10 cellular contexts compared by ENCODE assay signal in the genomic region with DNA sequence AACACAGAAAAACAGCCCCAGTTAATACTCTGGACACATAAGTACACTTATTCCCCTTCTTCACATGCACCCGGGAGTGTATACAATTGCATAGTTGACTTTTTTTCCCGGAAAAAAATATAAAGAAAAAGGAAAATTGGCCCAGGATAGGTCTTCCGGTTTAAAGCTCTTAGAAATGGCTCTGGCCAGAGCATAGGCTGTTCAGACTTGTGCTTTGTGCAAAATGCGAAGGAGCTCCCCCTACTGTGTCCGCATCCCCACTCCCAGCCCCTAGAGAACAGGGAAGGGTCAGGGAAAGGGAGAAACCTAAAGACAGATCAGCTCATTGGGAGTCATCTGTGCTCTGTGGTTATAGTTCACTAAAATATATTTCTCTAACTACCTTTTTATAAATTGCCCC. TPM values are rescaled to one million over a fixed set of nuclear protein-coding genes. Genes with fewer than 3 reads are reported as not detected.
DNase-seq lines count a peak whose midpoint lies in the region; ATAC-seq and TF ChIP-seq lines count a peak whose summit lies in the region.
"Had no signal": no experiment of that assay in that cellular context is flagged by ENCODE, and none has a peak within 500 bp of the region (broad histone marks: within the 10 kb centered on the region; RNA-seq: fewer than 3 reads in every experiment).

No MANE protein-coding gene starts in this region.

- TF ChIP-seq POLR2A in testis (IDR thresholded peaks at IDR 0.05): no peak
- TF ChIP-seq POLR2A in gastroesophageal sphincter (IDR thresholded peaks at IDR 0.05): no peak

- TF ChIP-seq CTCF in WI38 (IDR thresholded peaks at IDR 0.05; ENCODE audit: low read depth, low read length) (peak; percentile 26; the same call in 1 of the 2 replicates), testis (IDR thresholded peaks at IDR 0.05) (no peak), gastroesophageal sphincter (IDR thresholded peaks at IDR 0.05) (peak in 1 of 4 experiments; percentile 57)

- H3K36me3 ChIP-seq in testis (ENCODE audit: low read depth, missing control alignments) (no peaks in the 10 kb centered on the region), gastroesophageal sphincter (peaks cover 0 to 39% of the 10 kb centered on the region in 2 donors)

- intact Hi-C loops in testis (cut with DNase I; ENCODE audit: low total_unique reads): no loop called here

- H3K9me3 ChIP-seq in testis: no peaks in the 10 kb centered on the region
- no peaks in the 10 kb centered on the region for H3K9me3 ChIP-seq in gastroesophageal sphincter

- DNase-seq in NCI-H1417 (lab: John Stamatoyannopoulos, UW) (peak in 2 of 3 experiments; percentile 11 to 39), NCI-H1417 treated with DMSO at 0.1 percent for 48 hours (lab: John Stamatoyannopoulos, UW) (no peak), hepatic stellate cell (ENCODE audit: low spot score) (peak; percentile 23), testis (no peak), ureter (ENCODE audit: low spot score) (no peak), MV-4-11 (lab: John Stamatoyannopoulos, UW) (no peak)
- DNase-seq: T-helper 1 cell had no signal

- WGBS in testis, 2 donors: 37 to 43% methylated on average over 5 of the region's 5 CpGs
- WGBS in gastroesophageal sphincter (ENCODE audit: low coverage in 1 of 2), 2 donors: 6 to 13% methylated on average over 3 to 5 of the region's 5 CpGs

- peaks cover 29% of the 10 kb centered on the region for H3K4me1 ChIP-seq in testis
- peaks cover 3 to 36% (median 8%) of the 10 kb centered on the region in 3 donors for H3K4me1 ChIP-seq in gastroesophageal sphincter

- H3K27me3 ChIP-seq in testis: no peaks in the 10 kb centered on the region
- H3K27me3 ChIP-seq in gastroesophageal sphincter: no peaks in the 10 kb centered on the region

- H3K27ac ChIP-seq in testis: peak overlapping the region; percentile 2 to 68
- peak overlapping the region in 2 of 4 donors; percentile 37 to 51 for H3K27ac ChIP-seq in gastroesophageal sphincter

- H3K4me3 ChIP-seq in WI38 (ENCODE audit: low read depth, low read length): no peak overlapping the region
- H3K4me3 ChIP-seq in testis: no peak overlapping the region
- H3K4me3 ChIP-seq in gastroesophageal sphincter: no peak overlapping the region

- no peak for ATAC-seq in gastroesophageal sphincter

- no peak for TF ChIP-seq EP300 in gastroesophageal sphincter (IDR thresholded peaks at IDR 0.05)

RNA-seq across cellular contexts. Expression of a gene that starts 5.5 kb away (rescaled TPM):
- 10 to 100 TPM; 39.8 to 50.4 TPM for total RNA-seq in testis
- polyA plus RNA-seq in testis (ENCODE audit: insufficient read depth, low read depth, low replicate concordance): 20.5 TPM
- total RNA-seq in ureter: 14.6 TPM
- total RNA-seq in gastroesophageal sphincter: 10 to 100 TPM; 10.6 to 20.6 (median 14.4) TPM
- total RNA-seq: B cell had no signal

RNA-seq across cellular contexts. Expression of a gene that starts 14.6 kb away (rescaled TPM):
- total RNA-seq in testis: 10 to 100 TPM; 30.2 to 32.1 TPM
- 121 TPM for polyA plus RNA-seq in testis (ENCODE audit: insufficient read depth, low read depth, low replicate concordance)
- total RNA-seq in ureter: 54.2 TPM
- 10 to 100 TPM in 3 of 4 donors, 1 to 10 TPM in 1; 9.7 to 17.9 (median 14.0) TPM for total RNA-seq in gastroesophageal sphincter

RNA-seq across cellular contexts. Expression of a gene that starts 24.6 kb away (rescaled TPM):
- total RNA-seq in testis (1 to 10 TPM; 1.4 to 1.7 TPM), ureter (5.5 TPM), gastroesophageal sphincter (1 to 10 TPM; 6.2 to 9.2 (median 7.1) TPM)
- 2.3 TPM for polyA plus RNA-seq in testis (ENCODE audit: insufficient read depth, low read depth, low replicate concordance)

RNA-seq across cellular contexts. Expression of a gene that starts 42.8 kb away (rescaled TPM):
- total RNA-seq in testis (10 to 100 TPM; 30.6 to 33.5 TPM), ureter (16.4 TPM), gastroesophageal sphincter (10 to 100 TPM; 23.9 to 46.2 (median 30.5) TPM)
- polyA plus RNA-seq in testis (ENCODE audit: insufficient read depth, low read depth, low replicate concordance): 16.7 TPM

Comparison
In these comparisons a context has a peak if more than half of its experiments do, and no peak if none do; other contexts are left out.
1. DNase-seq: peak in NCI-H1417 (2 of 3) and hepatic stellate cell (single experiment); none in NCI-H1417 treated with DMSO at 0.1 percent for 48 hours (single experiment), testis (single experiment), ureter (single experiment) and MV-4-11 (single experiment).